Comparison of ENCODE assay signal across 1 cellular context in the genomic region with DNA sequence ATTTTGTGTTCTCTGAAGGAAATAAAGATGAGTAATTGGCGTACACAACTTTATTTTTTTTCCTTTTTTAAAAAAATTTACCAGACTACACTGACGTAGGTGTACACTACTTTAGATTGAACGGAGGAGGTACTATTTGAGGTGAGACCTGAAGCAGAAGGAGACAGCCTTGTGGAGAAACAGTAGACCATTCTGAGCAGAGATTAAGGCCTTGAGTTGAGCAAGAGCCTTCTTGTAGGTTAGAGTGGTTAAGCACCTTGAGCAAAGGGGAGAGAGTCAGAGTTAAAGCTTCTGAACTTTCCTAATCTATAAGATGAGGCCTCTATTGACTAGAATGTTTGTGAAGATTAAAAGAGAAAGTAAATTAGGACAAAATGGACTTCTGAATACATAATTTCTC.
TF ChIP-seq lines count a peak whose summit lies in the region.

No MANE protein-coding gene starts in this region.

TF ChIP-seq in GM12878, 131 proteins besides CTCF, POLR2A, EP300 and RAD21 (continued from another document):
- TF ChIP-seq NFIC (IDR thresholded peaks at IDR 0.05; ENCODE audit: low read depth, low read length): no peak
- TF ChIP-seq, protein P1, sequence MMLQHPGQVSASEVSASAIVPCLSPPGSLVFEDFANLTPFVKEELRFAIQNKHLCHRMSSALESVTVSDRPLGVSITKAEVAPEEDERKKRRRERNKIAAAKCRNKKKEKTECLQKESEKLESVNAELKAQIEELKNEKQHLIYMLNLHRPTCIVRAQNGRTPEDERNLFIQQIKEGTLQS (IDR thresholded peaks at IDR 0.05; ENCODE audit: borderline replicate concordance, extremely low read depth, low read depth, low read length): no peak
- no peak for TF ChIP-seq RUNX3 (IDR thresholded peaks at IDR 0.05; ENCODE audit: low read length)
- no peak for TF ChIP-seq NR2F1 (conservative IDR thresholded peaks at IDR 0.05)
- TF ChIP-seq TCF12 (IDR thresholded peaks at IDR 0.05; ENCODE audit: low read depth, low read length): no peak
- TF ChIP-seq, protein P2, sequence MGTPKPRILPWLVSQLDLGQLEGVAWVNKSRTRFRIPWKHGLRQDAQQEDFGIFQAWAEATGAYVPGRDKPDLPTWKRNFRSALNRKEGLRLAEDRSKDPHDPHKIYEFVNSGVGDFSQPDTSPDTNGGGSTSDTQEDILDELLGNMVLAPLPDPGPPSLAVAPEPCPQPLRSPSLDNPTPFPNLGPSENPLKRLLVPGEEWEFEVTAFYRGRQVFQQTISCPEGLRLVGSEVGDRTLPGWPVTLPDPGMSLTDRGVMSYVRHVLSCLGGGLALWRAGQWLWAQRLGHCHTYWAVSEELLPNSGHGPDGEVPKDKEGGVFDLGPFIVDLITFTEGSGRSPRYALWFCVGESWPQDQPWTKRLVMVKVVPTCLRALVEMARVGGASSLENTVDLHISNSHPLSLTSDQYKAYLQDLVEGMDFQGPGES (IDR thresholded peaks at IDR 0.05): no peak
- no peak for TF ChIP-seq SMAD5 (IDR thresholded peaks at IDR 0.05; ENCODE audit: low read depth)
- TF ChIP-seq IKZF1 (conservative IDR thresholded peaks at IDR 0.05): no peak
- no peak for TF ChIP-seq EZH2 (IDR thresholded peaks at IDR 0.05; ENCODE audit: borderline replicate concordance, control insufficient read depth, low read depth, low read length)
- TF ChIP-seq RFX5 (IDR thresholded peaks at IDR 0.05; ENCODE audit: low read depth, low read length): no peak
- no peak for TF ChIP-seq CBX3 (IDR thresholded peaks at IDR 0.05; ENCODE audit: borderline replicate concordance, low read depth)
- TF ChIP-seq EED (IDR thresholded peaks at IDR 0.05; ENCODE audit: low read depth): no peak
- TF ChIP-seq, protein P3, sequence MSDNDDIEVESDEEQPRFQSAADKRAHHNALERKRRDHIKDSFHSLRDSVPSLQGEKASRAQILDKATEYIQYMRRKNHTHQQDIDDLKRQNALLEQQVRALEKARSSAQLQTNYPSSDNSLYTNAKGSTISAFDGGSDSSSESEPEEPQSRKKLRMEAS (IDR thresholded peaks at IDR 0.05; ENCODE audit: low read depth, low read length): no peak
- TF ChIP-seq RAD51 (IDR thresholded peaks at IDR 0.05): no peak
- TF ChIP-seq NRF1 (conservative IDR thresholded peaks at IDR 0.05; ENCODE audit: low read depth, low read length): no peak
